ENCODE assay signal across 15 cellular contexts in the genomic region with DNA sequence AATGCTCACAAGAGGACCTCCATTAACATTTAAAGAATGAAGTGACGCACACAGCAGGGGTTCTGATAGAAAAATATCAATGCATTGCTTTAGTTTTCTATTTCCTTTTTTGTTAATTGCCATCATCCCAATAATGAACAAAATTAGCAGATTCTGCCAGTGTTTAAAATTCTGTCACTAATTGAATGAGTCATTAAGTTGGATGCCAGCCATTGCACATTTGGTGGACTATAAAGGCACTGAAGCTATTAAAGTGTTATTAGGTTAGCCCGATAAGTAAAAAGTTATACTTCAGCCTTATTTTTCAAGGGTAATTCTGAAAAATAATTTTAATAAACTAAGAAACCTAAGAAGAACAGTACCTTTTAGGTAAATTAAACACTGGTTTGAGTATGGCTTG. TPM values are rescaled to one million over a fixed set of nuclear protein-coding genes. Genes with fewer than 3 reads are reported as not detected.
A peak's percentile ranks its signal among the peaks of the same experiment; 100 is the strongest.
DNase-seq lines count a peak whose midpoint lies in the region.
"Had no signal": no experiment of that assay in that cellular context is flagged by ENCODE, and none has a peak within 500 bp of the region (broad histone marks: within the 10 kb centered on the region; RNA-seq: fewer than 3 reads in every experiment).

No MANE protein-coding gene starts in this region.

- in situ Hi-C loops in G401 (cut with HindIII; ENCODE audit: low sequenced_read_pairs), result no loop called here

- DNase-seq in G401 (ENCODE audit: low spot score), result peak; percentile 78
- peak; percentile 4 for DNase-seq in NCI-H446 treated with DMSO at 0.1 percent for 48 hours (lab: John Stamatoyannopoulos, UW)
- peak; percentile 47 for DNase-seq in cerebellum (ENCODE audit: low spot score)
- peak; percentile 19 for DNase-seq in renal cortical epithelial cell (ENCODE audit: low read depth)
- DNase-seq in stimulated activated naive CD4-positive, alpha-beta T cell (lab: John Stamatoyannopoulos, UW), result no peak
- no peak for DNase-seq in NCI-H2227 treated with DMSO at 0.1 percent for 48 hours (lab: John Stamatoyannopoulos, UW)
- DNase-seq in NCI-H2107 (lab: John Stamatoyannopoulos, UW), result no peak
- DNase-seq: BE2C; CD4-positive, alpha-beta T cell; CD8-positive, alpha-beta memory T cell; DMS 273 treated with DMSO at 0.1 percent for 48 hours; EL; GF-D8; GOT3; HFFc6 had no signal

RNA-seq across cellular contexts. Expression of a gene that starts 53.1 kb away (rescaled TPM):
- total RNA-seq in G401 (2014; rRNA removed; shearing (Covaris generic)), result 1.5 and 2.5 TPM in 2 replicates
- total RNA-seq in cerebellum (0.82 TPM), renal cortical epithelial cell (1.3 and 1.7 TPM in 2 replicates)

Comparison
In these comparisons a context has a peak if more than half of its experiments do, and no peak if none do; other contexts are left out.
1. DNase-seq: peak in G401 (single experiment), NCI-H446 treated with DMSO at 0.1 percent for 48 hours (single experiment), cerebellum (single experiment) and renal cortical epithelial cell (single experiment); none in stimulated activated naive CD4-positive, alpha-beta T cell (0 of 6), NCI-H2227 treated with DMSO at 0.1 percent for 48 hours (single experiment) and NCI-H2107 (single experiment).